1 cellular context compared by ENCODE assay signal in genomic region chr2:84875213-84875560, GRCh38.
TF ChIP-seq lines count a peak whose summit lies in the region.

No MANE protein-coding gene starts in this region.

TF ChIP-seq in SK-N-SH treated with all-trans-retinoic acid at 6 μM for 48 hours, 23 proteins besides CTCF, POLR2A, EP300 and RAD21 (continued from another document):
- TF ChIP-seq PATZ1 (CRISPR knock-in tag; IDR thresholded peaks at IDR 0.05; ENCODE audit: borderline replicate concordance), result no peak
- no peak for TF ChIP-seq TCF4 (CRISPR knock-in tag; IDR thresholded peaks at IDR 0.05; ENCODE audit: borderline replicate concordance)
- no peak for TF ChIP-seq POU6F1 (CRISPR knock-in tag; IDR thresholded peaks at IDR 0.05; ENCODE audit: borderline replicate concordance, low read depth)
- TF ChIP-seq ZFP30 (CRISPR knock-in tag; IDR thresholded peaks at IDR 0.05), result no peak
- TF ChIP-seq CSRNP3 (CRISPR knock-in tag; IDR thresholded peaks at IDR 0.05), result no peak
- no peak for TF ChIP-seq CSDC2 (CRISPR knock-in tag; IDR thresholded peaks at IDR 0.05)
- no peak for TF ChIP-seq ARNTL (CRISPR knock-in tag; IDR thresholded peaks at IDR 0.05; ENCODE audit: borderline replicate concordance, low read depth)
- TF ChIP-seq OSR1 (CRISPR knock-in tag; IDR thresholded peaks at IDR 0.05), result no peak
- no peak for TF ChIP-seq ZC3H10 (CRISPR knock-in tag; IDR thresholded peaks at IDR 0.05)
- no peak for TF ChIP-seq TSHZ2 (CRISPR knock-in tag; IDR thresholded peaks at IDR 0.05)
